Comparison of ENCODE assay signal across 1 cellular context in genomic region chr12:108822458-108823205, GRCh38.
TF ChIP-seq lines count a peak whose summit lies in the region.

No MANE protein-coding gene starts in this region.

TF ChIP-seq in K562, 482 proteins besides CTCF, POLR2A, EP300 and RAD21 (continues in another document):
- TF ChIP-seq NCOA2 (IDR thresholded peaks at IDR 0.05; ENCODE audit: partially characterized antibody in 2 of 2) (no peak), FOXA3 (CRISPR knock-in tag; conservative IDR thresholded peaks at IDR 0.05 in 1 of 2, IDR thresholded peaks at IDR 0.05 in 1 of 2) (no peak), HEY1 (CRISPR knock-in tag; IDR thresholded peaks at IDR 0.05; ENCODE audit: borderline replicate concordance) (no peak), KDM5B (IDR thresholded peaks at IDR 0.05; ENCODE audit: insufficient replicate concordance, low read depth, low read length) (no peak), POU5F1 (IDR thresholded peaks at IDR 0.05; ENCODE audit: borderline replicate concordance, low read depth, low read length, partially characterized antibody) (no peak), HBP1 (CRISPR knock-in tag; IDR thresholded peaks at IDR 0.05) (no peak), U2AF1 (optimal IDR thresholded peaks at IDR 0.05; ENCODE audit: low read depth, low read length) (no peak), HNRNPUL1 (IDR thresholded peaks at IDR 0.05; ENCODE audit: low read length) (no peak), RFX7 (CRISPR knock-in tag; IDR thresholded peaks at IDR 0.05) (no peak), ZNF318 (IDR thresholded peaks at IDR 0.05; ENCODE audit: borderline replicate concordance in 1 of 2, low read depth in 1 of 2) (no peak), CSDE1 (IDR thresholded peaks at IDR 0.05) (no peak), KLF6 (CRISPR knock-in tag; IDR thresholded peaks at IDR 0.05; ENCODE audit: borderline replicate concordance) (no peak), MEF2D (tag; conservative IDR thresholded peaks at IDR 0.05; ENCODE audit: low read depth) (no peak), ZFPM2 (CRISPR knock-in tag; IDR thresholded peaks at IDR 0.05) (no peak), HSF4 (CRISPR knock-in tag; IDR thresholded peaks at IDR 0.05; ENCODE audit: borderline replicate concordance) (no peak), CREM (IDR thresholded peaks at IDR 0.05; ENCODE audit: low read depth) (peak; percentile 68), CBX8 (IDR thresholded peaks at IDR 0.05; ENCODE audit: borderline replicate concordance, extremely low read depth, low read depth, low read length, poor library complexity, severe bottlenecking) (no peak), ZNF584 (CRISPR knock-in tag; IDR thresholded peaks at IDR 0.05; ENCODE audit: low read depth) (no peak), BCOR (IDR thresholded peaks at IDR 0.05) (no peak), SMAD2 (IDR thresholded peaks at IDR 0.05; ENCODE audit: low read depth, low read length) (no peak), SMARCE1 (IDR thresholded peaks at IDR 0.05) (peak; percentile 56), PCBP2 (IDR thresholded peaks at IDR 0.05; ENCODE audit: low read depth, low read length, poor library complexity, severe bottlenecking) (no peak), MCM5 (IDR thresholded peaks at IDR 0.05; ENCODE audit: low read depth) (no peak), HOMEZ (CRISPR knock-in tag; IDR thresholded peaks at IDR 0.05) (no peak), RBFOX2 (IDR thresholded peaks at IDR 0.05; ENCODE audit: low read depth, low read length) (no peak), NR2C1 (IDR thresholded peaks at IDR 0.05) (no peak), NR2C1 (tag; IDR thresholded peaks at IDR 0.05) (peak; percentile 61), CBFA2T3 (IDR thresholded peaks at IDR 0.05) (peak; percentile 92)
- TF ChIP-seq, protein P1, sequence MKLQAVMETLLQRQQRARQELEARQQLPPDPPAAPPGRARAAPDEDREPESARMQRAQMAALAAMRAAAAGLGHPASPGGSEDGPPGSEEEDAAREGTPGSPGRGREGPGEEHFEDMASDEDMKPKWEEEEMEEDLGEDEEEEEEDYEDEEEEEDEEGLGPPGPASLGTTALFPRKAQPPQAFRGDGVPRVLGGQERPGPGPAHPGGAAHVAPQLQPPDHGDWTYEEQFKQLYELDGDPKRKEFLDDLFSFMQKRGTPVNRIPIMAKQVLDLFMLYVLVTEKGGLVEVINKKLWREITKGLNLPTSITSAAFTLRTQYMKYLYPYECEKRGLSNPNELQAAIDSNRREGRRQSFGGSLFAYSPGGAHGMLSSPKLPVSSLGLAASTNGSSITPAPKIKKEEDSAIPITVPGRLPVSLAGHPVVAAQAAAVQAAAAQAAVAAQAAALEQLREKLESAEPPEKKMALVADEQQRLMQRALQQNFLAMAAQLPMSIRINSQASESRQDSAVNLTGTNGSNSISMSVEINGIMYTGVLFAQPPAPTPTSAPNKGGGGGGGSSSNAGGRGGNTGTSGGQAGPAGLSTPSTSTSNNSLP (IDR thresholded peaks at IDR 0.05; ENCODE audit: borderline replicate concordance, low read depth, low read length) = no peak
- TF ChIP-seq, protein P2, sequence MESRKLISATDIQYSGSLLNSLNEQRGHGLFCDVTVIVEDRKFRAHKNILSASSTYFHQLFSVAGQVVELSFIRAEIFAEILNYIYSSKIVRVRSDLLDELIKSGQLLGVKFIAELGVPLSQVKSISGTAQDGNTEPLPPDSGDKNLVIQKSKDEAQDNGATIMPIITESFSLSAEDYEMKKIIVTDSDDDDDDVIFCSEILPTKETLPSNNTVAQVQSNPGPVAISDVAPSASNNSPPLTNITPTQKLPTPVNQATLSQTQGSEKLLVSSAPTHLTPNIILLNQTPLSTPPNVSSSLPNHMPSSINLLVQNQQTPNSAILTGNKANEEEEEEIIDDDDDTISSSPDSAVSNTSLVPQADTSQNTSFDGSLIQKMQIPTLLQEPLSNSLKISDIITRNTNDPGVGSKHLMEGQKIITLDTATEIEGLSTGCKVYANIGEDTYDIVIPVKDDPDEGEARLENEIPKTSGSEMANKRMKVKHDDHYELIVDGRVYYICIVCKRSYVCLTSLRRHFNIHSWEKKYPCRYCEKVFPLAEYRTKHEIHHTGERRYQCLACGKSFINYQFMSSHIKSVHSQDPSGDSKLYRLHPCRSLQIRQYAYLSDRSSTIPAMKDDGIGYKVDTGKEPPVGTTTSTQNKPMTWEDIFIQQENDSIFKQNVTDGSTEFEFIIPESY (CRISPR knock-in tag; IDR thresholded peaks at IDR 0.05) = no peak
- TF ChIP-seq, protein P3, sequence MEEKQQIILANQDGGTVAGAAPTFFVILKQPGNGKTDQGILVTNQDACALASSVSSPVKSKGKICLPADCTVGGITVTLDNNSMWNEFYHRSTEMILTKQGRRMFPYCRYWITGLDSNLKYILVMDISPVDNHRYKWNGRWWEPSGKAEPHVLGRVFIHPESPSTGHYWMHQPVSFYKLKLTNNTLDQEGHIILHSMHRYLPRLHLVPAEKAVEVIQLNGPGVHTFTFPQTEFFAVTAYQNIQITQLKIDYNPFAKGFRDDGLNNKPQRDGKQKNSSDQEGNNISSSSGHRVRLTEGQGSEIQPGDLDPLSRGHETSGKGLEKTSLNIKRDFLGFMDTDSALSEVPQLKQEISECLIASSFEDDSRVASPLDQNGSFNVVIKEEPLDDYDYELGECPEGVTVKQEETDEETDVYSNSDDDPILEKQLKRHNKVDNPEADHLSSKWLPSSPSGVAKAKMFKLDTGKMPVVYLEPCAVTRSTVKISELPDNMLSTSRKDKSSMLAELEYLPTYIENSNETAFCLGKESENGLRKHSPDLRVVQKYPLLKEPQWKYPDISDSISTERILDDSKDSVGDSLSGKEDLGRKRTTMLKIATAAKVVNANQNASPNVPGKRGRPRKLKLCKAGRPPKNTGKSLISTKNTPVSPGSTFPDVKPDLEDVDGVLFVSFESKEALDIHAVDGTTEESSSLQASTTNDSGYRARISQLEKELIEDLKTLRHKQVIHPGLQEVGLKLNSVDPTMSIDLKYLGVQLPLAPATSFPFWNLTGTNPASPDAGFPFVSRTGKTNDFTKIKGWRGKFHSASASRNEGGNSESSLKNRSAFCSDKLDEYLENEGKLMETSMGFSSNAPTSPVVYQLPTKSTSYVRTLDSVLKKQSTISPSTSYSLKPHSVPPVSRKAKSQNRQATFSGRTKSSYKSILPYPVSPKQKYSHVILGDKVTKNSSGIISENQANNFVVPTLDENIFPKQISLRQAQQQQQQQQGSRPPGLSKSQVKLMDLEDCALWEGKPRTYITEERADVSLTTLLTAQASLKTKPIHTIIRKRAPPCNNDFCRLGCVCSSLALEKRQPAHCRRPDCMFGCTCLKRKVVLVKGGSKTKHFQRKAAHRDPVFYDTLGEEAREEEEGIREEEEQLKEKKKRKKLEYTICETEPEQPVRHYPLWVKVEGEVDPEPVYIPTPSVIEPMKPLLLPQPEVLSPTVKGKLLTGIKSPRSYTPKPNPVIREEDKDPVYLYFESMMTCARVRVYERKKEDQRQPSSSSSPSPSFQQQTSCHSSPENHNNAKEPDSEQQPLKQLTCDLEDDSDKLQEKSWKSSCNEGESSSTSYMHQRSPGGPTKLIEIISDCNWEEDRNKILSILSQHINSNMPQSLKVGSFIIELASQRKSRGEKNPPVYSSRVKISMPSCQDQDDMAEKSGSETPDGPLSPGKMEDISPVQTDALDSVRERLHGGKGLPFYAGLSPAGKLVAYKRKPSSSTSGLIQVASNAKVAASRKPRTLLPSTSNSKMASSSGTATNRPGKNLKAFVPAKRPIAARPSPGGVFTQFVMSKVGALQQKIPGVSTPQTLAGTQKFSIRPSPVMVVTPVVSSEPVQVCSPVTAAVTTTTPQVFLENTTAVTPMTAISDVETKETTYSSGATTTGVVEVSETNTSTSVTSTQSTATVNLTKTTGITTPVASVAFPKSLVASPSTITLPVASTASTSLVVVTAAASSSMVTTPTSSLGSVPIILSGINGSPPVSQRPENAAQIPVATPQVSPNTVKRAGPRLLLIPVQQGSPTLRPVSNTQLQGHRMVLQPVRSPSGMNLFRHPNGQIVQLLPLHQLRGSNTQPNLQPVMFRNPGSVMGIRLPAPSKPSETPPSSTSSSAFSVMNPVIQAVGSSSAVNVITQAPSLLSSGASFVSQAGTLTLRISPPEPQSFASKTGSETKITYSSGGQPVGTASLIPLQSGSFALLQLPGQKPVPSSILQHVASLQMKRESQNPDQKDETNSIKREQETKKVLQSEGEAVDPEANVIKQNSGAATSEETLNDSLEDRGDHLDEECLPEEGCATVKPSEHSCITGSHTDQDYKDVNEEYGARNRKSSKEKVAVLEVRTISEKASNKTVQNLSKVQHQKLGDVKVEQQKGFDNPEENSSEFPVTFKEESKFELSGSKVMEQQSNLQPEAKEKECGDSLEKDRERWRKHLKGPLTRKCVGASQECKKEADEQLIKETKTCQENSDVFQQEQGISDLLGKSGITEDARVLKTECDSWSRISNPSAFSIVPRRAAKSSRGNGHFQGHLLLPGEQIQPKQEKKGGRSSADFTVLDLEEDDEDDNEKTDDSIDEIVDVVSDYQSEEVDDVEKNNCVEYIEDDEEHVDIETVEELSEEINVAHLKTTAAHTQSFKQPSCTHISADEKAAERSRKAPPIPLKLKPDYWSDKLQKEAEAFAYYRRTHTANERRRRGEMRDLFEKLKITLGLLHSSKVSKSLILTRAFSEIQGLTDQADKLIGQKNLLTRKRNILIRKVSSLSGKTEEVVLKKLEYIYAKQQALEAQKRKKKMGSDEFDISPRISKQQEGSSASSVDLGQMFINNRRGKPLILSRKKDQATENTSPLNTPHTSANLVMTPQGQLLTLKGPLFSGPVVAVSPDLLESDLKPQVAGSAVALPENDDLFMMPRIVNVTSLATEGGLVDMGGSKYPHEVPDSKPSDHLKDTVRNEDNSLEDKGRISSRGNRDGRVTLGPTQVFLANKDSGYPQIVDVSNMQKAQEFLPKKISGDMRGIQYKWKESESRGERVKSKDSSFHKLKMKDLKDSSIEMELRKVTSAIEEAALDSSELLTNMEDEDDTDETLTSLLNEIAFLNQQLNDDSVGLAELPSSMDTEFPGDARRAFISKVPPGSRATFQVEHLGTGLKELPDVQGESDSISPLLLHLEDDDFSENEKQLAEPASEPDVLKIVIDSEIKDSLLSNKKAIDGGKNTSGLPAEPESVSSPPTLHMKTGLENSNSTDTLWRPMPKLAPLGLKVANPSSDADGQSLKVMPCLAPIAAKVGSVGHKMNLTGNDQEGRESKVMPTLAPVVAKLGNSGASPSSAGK (IDR thresholded peaks at IDR 0.05) = no peak
